21 cellular contexts compared by ENCODE assay signal in genomic region chr15:100205549-100206295, GRCh38.
A peak's percentile ranks its signal among the peaks of the same experiment; 100 is the strongest.
DNase-seq lines count a peak whose midpoint lies in the region; ATAC-seq and TF ChIP-seq lines count a peak whose summit lies in the region.
"Had no signal": no experiment of that assay in that cellular context is flagged by ENCODE, and none has a peak within 500 bp of the region (broad histone marks: within the 10 kb centered on the region; RNA-seq: fewer than 3 reads in every experiment).

No MANE protein-coding gene starts in this region.

- TF ChIP-seq EP300 in transverse colon (IDR thresholded peaks at IDR 0.05; ENCODE audit: low read depth), result no peak

- H3K27me3 ChIP-seq in colonic mucosa (no peaks in the 10 kb centered on the region), transverse colon (no peaks in the 10 kb centered on the region)
- H3K27me3 ChIP-seq: BE2C had no signal

- peaks cover 15% of the 10 kb centered on the region for H3K9me3 Mint-ChIP-seq in mesothelial cell of epicardium
- peaks cover 9% of the 10 kb centered on the region for H3K9me3 Mint-ChIP-seq in chondrocyte (ENCODE audit: low read depth)

- H3K27ac Mint-ChIP-seq in mesothelial cell of epicardium (peak overlapping the region; percentile 77), chondrocyte (ENCODE audit: unreplicated experiment) (no peak overlapping the region)
- H3K27ac Mint-ChIP-seq: CD8-positive, alpha-beta T cell; HFFc6 had no signal

- H3K4me1 ChIP-seq in colonic mucosa (peaks cover 4% of the 10 kb centered on the region), transverse colon (peaks cover 5 to 34% (median 26%) of the 10 kb centered on the region in 4 donors)

- no peaks in the 10 kb centered on the region for H3K9me3 ChIP-seq in colonic mucosa
- no peaks in the 10 kb centered on the region for H3K9me3 ChIP-seq in transverse colon
- H3K9me3 ChIP-seq: BE2C had no signal

- in situ Hi-C loops in transverse colon (cut with MboI; ENCODE audit: low pct_ligation_motif_present in 1 of 4, low pct_unique_long_range_greater_than_20kb in 1 of 4, low sequenced_read_pairs in 3 of 4), result no loop called here

- peaks cover 17% of the 10 kb centered on the region for H3K36me3 Mint-ChIP-seq in mesothelial cell of epicardium
- peaks cover 2% of the 10 kb centered on the region for H3K36me3 Mint-ChIP-seq in chondrocyte (ENCODE audit: low read depth)
- H3K36me3 Mint-ChIP-seq: CD8-positive, alpha-beta T cell had no signal

- H3K27ac ChIP-seq in C4-2B, result peak overlapping the region; percentile 74
- no peak overlapping the region for H3K27ac ChIP-seq in colonic mucosa
- no peak overlapping the region for H3K27ac ChIP-seq in transverse colon
- H3K27ac ChIP-seq: HL-60 had no signal

- intact Hi-C loops in colonic mucosa (cut with DNase I) (no loop called here), transverse colon (cut with DNase I; ENCODE audit: low total_unique reads) (no loop called here)

- H3K9ac ChIP-seq in colonic mucosa (ENCODE audit: low read depth in 2 of 2, low read length in 2 of 2), result no peak overlapping the region

- H3K4me3 ChIP-seq in colonic mucosa, result no peak overlapping the region
- no peak overlapping the region for H3K4me3 ChIP-seq in transverse colon

- TF ChIP-seq POLR2A in transverse colon (IDR thresholded peaks at IDR 0.05), result no peak

- H3K27me3 Mint-ChIP-seq in mesothelial cell of epicardium (ENCODE audit: low read depth) (no peaks in the 10 kb centered on the region), chondrocyte (ENCODE audit: low read depth) (no peaks in the 10 kb centered on the region)

- DNase-seq in colonic mucosa, result peak; percentile 68
- no peak for DNase-seq in mesothelial cell of epicardium (ENCODE audit: low spot score in 2 of 2, unreplicated experiment in 2 of 2)
- DNase-seq in transverse colon, result peak; percentile 33
- DNase-seq in chondrocyte (ENCODE audit: low spot score), result no peak
- no peak for DNase-seq in amniotic stem cell (lab: John Stamatoyannopoulos, UW)
- DNase-seq: BE2C; CD8-positive, alpha-beta T cell; DMS53; EL; HFFc6; NCI-H1417; NCI-H187; NCI-H2107; NCI-H510A; NCI-H774; OCI-M1; SHP77 had no signal

- H3K4me1 Mint-ChIP-seq in mesothelial cell of epicardium, result peaks cover 48% of the 10 kb centered on the region
- H3K4me1 Mint-ChIP-seq in chondrocyte (ENCODE audit: low read depth), result peaks cover 16% of the 10 kb centered on the region

- WGBS in transverse colon (ENCODE audit: low coverage in 1 of 2), 2 donors, result 59% methylated on average over 16 of the region's 17 CpGs; no CpG with 5 or more reads in 1 of the 2 donors

- H3K36me3 ChIP-seq in colonic mucosa (no peaks in the 10 kb centered on the region), transverse colon (no peaks in the 10 kb centered on the region)
- H3K36me3 ChIP-seq: BE2C had no signal

- H3K4me3 Mint-ChIP-seq in mesothelial cell of epicardium (no peak overlapping the region), chondrocyte (ENCODE audit: unreplicated experiment) (no peak overlapping the region)
- H3K4me3 Mint-ChIP-seq: CD8-positive, alpha-beta T cell; HFFc6 had no signal

- ATAC-seq in GM21381 (IDR thresholded peaks at IDR 0.05; ENCODE audit: unreplicated experiment), result no peak
- no peak for ATAC-seq in GM21737 (IDR thresholded peaks at IDR 0.05; ENCODE audit: unreplicated experiment)
- ATAC-seq: CD8-positive, alpha-beta T cell had no signal

- no peak for TF ChIP-seq CTCF in C4-2B (conservative IDR thresholded peaks at IDR 0.05)
- no peak for TF ChIP-seq CTCF in colonic mucosa (IDR thresholded peaks at IDR 0.05)
- no peak for TF ChIP-seq CTCF in mesothelial cell of epicardium (IDR thresholded peaks at IDR 0.05; ENCODE audit: unreplicated experiment)
- TF ChIP-seq CTCF in transverse colon (IDR thresholded peaks at IDR 0.05), result no peak
- TF ChIP-seq CTCF in chondrocyte (IDR thresholded peaks at IDR 0.05), result no peak

Comparison
In these comparisons a context has a peak if more than half of its experiments do, and no peak if none do; other contexts are left out.
1. DNase-seq: peak in colonic mucosa (single experiment) and transverse colon (single experiment); none in mesothelial cell of epicardium (0 of 2), chondrocyte (single experiment) and amniotic stem cell (single experiment).